ENCODE assay signal across 14 cellular contexts in genomic region chr11:85756401-85757200, GRCh38. TPM values are rescaled to one million over a fixed set of nuclear protein-coding genes. Genes with fewer than 3 reads are reported as not detected.
DNase-seq lines count a peak whose midpoint lies in the region; TF ChIP-seq lines count a peak whose summit lies in the region.
"Had no signal": no experiment of that assay in that cellular context is flagged by ENCODE, and none has a peak within 500 bp of the region (broad histone marks: within the 10 kb centered on the region; RNA-seq: fewer than 3 reads in every experiment).

No MANE protein-coding gene starts in this region.

- no peak overlapping the region for H3K23ac ChIP-seq in trophoblast cell (ENCODE audit: low read length)

- H3K36me3 ChIP-seq in colonic mucosa (no peaks in the 10 kb centered on the region), trophoblast cell (ENCODE audit: control insufficient read depth in 1 of 2, insufficient read depth in 2 of 2, low read length in 2 of 2) (no peaks in the 10 kb centered on the region)
- H3K36me3 ChIP-seq: gastrocnemius medialis, sigmoid colon, upper lobe of right lung had no signal

- no peak overlapping the region for H4K8ac ChIP-seq in trophoblast cell (ENCODE audit: low read depth, low read length)

- peak overlapping the region; percentile 36 for H3K4me3 Mint-ChIP-seq in activated CD4-positive, alpha-beta T cell treated with anti-CD3 and anti-CD28 coated beads, Interleukin-2, amount 10 ng/mL, durations not matched to agents 24 days and 14 days
- peak overlapping the region; percentile 7 for H3K4me3 Mint-ChIP-seq in activated CD4-positive, alpha-beta T cell treated with anti-CD3 and anti-CD28 coated beads, Interleukin-2, amount 10 ng/mL, durations not matched to agents 7 days and 5 days
- H3K4me3 Mint-ChIP-seq in MCF 10A (ENCODE audit: unreplicated experiment) (no peak overlapping the region), CD14-positive monocyte (no peak overlapping the region)
- H3K4me3 Mint-ChIP-seq: activated B cell treated with CpG ODN at 0.5 μM for 24 hours had no signal

- no peak overlapping the region for H2BK120ac ChIP-seq in trophoblast cell (ENCODE audit: insufficient read depth, low read length, poor library complexity)

- WGBS in trophoblast cell (ENCODE audit: extremely low coverage, insufficient coverage, insufficient read length), result no CpG with 5 or more reads among the region's 6 CpGs

- no peak overlapping the region for H4K91ac ChIP-seq in trophoblast cell (ENCODE audit: low read depth, low read length)

- no TSS peak for BruUV-seq in MCF 10A (replicated peaks; lab: Mats Ljungman, UMichigan)

- H3K4ac ChIP-seq in trophoblast cell (ENCODE audit: low read depth, low read length), result no peak overlapping the region

- H3K79me1 ChIP-seq in trophoblast cell (ENCODE audit: low read length), result no peaks in the 10 kb centered on the region

- no peak overlapping the region for H2AFZ ChIP-seq in trophoblast cell (ENCODE audit: insufficient read depth, low read length, poor library complexity)

- intact Hi-C loops in activated CD4-positive, alpha-beta T cell treated with anti-CD3 and anti-CD28 coated beads, Interleukin-2, amount 10 ng/mL, durations not matched to agents 24 days and 14 days (cut with micrococcal nuclease), result loop anchor here (1.0 to 10.0 kb wide), 5 partner anchors 30 to 1048 kb away; partner anchors contain the start of genes PICALM and PRSS23
- intact Hi-C loops in colonic mucosa (cut with DNase I) (no loop called here), MCF 10A (cut with micrococcal nuclease) (no loop called here), CD14-positive monocyte (cut with micrococcal nuclease) (no loop called here)

- no peak overlapping the region for H4K12ac ChIP-seq in trophoblast cell (ENCODE audit: low read depth, low read length)

- H3K9ac ChIP-seq in colonic mucosa (ENCODE audit: low read depth in 2 of 2, low read length in 2 of 2) (peak overlapping the region in 1 of 2 donors; percentile 38), trophoblast cell (ENCODE audit: low read length) (no peak overlapping the region)

- H3K9me3 Mint-ChIP-seq in activated CD4-positive, alpha-beta T cell treated with anti-CD3 and anti-CD28 coated beads, Interleukin-2, amount 10 ng/mL, durations not matched to agents 24 days and 14 days, result no peaks in the 10 kb centered on the region
- H3K9me3 Mint-ChIP-seq in activated CD4-positive, alpha-beta T cell treated with anti-CD3 and anti-CD28 coated beads, Interleukin-2, amount 10 ng/mL, durations not matched to agents 7 days and 5 days, result peaks cover 5% of the 10 kb centered on the region
- H3K9me3 Mint-ChIP-seq in MCF 10A (ENCODE audit: unreplicated experiment) (no peaks in the 10 kb centered on the region), CD14-positive monocyte (no peaks in the 10 kb centered on the region)
- H3K9me3 Mint-ChIP-seq: activated B cell treated with CpG ODN at 0.5 μM for 24 hours had no signal

- H3K27ac Mint-ChIP-seq in activated CD4-positive, alpha-beta T cell treated with anti-CD3 and anti-CD28 coated beads, Interleukin-2, amount 10 ng/mL, durations not matched to agents 24 days and 14 days, result peak overlapping the region; percentile 49
- peak overlapping the region; percentile 83 for H3K27ac Mint-ChIP-seq in activated CD4-positive, alpha-beta T cell treated with anti-CD3 and anti-CD28 coated beads, Interleukin-2, amount 10 ng/mL, durations not matched to agents 7 days and 5 days
- H3K27ac Mint-ChIP-seq in MCF 10A (ENCODE audit: low read depth, unreplicated experiment) (no peak overlapping the region), CD14-positive monocyte (no peak overlapping the region)
- H3K27ac Mint-ChIP-seq: activated B cell treated with CpG ODN at 0.5 μM for 24 hours had no signal

- H3K4me3 ChIP-seq in colonic mucosa (no peak overlapping the region), trophoblast cell (ENCODE audit: low read depth, low read length) (no peak overlapping the region)
- H3K4me3 ChIP-seq: gastrocnemius medialis, sigmoid colon, upper lobe of right lung had no signal

- H3K4me2 ChIP-seq in trophoblast cell (ENCODE audit: low read length), result no peak overlapping the region

- H3K27ac ChIP-seq in colonic mucosa, result peak overlapping the region; percentile 58
- no peak overlapping the region for H3K27ac ChIP-seq in trophoblast cell (ENCODE audit: low read depth, low read length)
- H3K27ac ChIP-seq: gastrocnemius medialis, sigmoid colon, upper lobe of right lung had no signal

- H3K18ac ChIP-seq in trophoblast cell (ENCODE audit: low read length), result no peak overlapping the region

- no peak overlapping the region for H3K14ac ChIP-seq in trophoblast cell (ENCODE audit: low read length)

- TF ChIP-seq CTCF in colonic mucosa (IDR thresholded peaks at IDR 0.05) (no peak), MCF 10A (IDR thresholded peaks at IDR 0.05; ENCODE audit: unreplicated experiment) (no peak), CD14-positive monocyte (IDR thresholded peaks at IDR 0.05) (no peak)

- peaks cover 8% of the 10 kb centered on the region for H3K4me1 ChIP-seq in colonic mucosa
- peaks cover 4 to 5% of the 10 kb centered on the region in 2 experiments for H3K4me1 ChIP-seq in trophoblast cell (ENCODE audit: control insufficient read depth in 1 of 2, insufficient read depth in 2 of 2, low read length in 2 of 2)
- H3K4me1 ChIP-seq: gastrocnemius medialis, sigmoid colon had no signal

- peaks cover 74% of the 10 kb centered on the region for H3K4me1 Mint-ChIP-seq in activated CD4-positive, alpha-beta T cell treated with anti-CD3 and anti-CD28 coated beads, Interleukin-2, amount 10 ng/mL, durations not matched to agents 24 days and 14 days
- H3K4me1 Mint-ChIP-seq in activated CD4-positive, alpha-beta T cell treated with anti-CD3 and anti-CD28 coated beads, Interleukin-2, amount 10 ng/mL, durations not matched to agents 7 days and 5 days, result peaks cover 83% of the 10 kb centered on the region
- H3K4me1 Mint-ChIP-seq in MCF 10A (ENCODE audit: insufficient read depth, unreplicated experiment) (peaks cover 9% of the 10 kb centered on the region), CD14-positive monocyte (peaks cover 13% of the 10 kb centered on the region)

- H2AK5ac ChIP-seq in trophoblast cell (ENCODE audit: low read length), result no peak overlapping the region

- no peak overlapping the region for H2BK5ac ChIP-seq in trophoblast cell (ENCODE audit: low read depth, low read length, poor library complexity)

- H3K79me2 ChIP-seq in trophoblast cell (ENCODE audit: control insufficient read depth, insufficient read depth, low read length, poor library complexity), result no peaks in the 10 kb centered on the region

- CTCF ChIA-PET in activated CD4-positive, alpha-beta T cell treated with anti-CD3 and anti-CD28 coated beads, Interleukin-2, amount 10 ng/mL, durations not matched to agents 7 days and 5 days (lab: Charles Lee), result interaction anchor here (0.6 to 1.8 kb wide), 4 partner anchors 13 to 46 kb away, joined by 3 to 5 read pairs (median 3); no protein-coding TSS in a partner anchor
- CTCF ChIA-PET in MCF 10A (lab: Yijun Ruan, JAX), result interaction anchor here (0.9 kb wide), 1 partner anchor 11 kb away, joined by 3 read pairs; no protein-coding TSS in a partner anchor

- POLR2A ChIA-PET in activated CD4-positive, alpha-beta T cell treated with anti-CD3 and anti-CD28 coated beads, Interleukin-2, amount 10 ng/mL, durations not matched to agents 7 days and 5 days (lab: Charles Lee), result interaction anchor here (0.5 kb wide), 1 partner anchor 56 kb away, joined by 3 read pairs; no protein-coding TSS in a partner anchor
- POLR2A ChIA-PET in MCF 10A (lab: Yijun Ruan, JAX), result no interaction called here

- peaks cover 2% of the 10 kb centered on the region for H3K27me3 Mint-ChIP-seq in activated CD4-positive, alpha-beta T cell treated with anti-CD3 and anti-CD28 coated beads, Interleukin-2, amount 10 ng/mL, durations not matched to agents 24 days and 14 days
- H3K27me3 Mint-ChIP-seq in activated CD4-positive, alpha-beta T cell treated with anti-CD3 and anti-CD28 coated beads, Interleukin-2, amount 10 ng/mL, durations not matched to agents 7 days and 5 days, result no peaks in the 10 kb centered on the region
- H3K27me3 Mint-ChIP-seq in MCF 10A (ENCODE audit: insufficient read depth, unreplicated experiment) (no peaks in the 10 kb centered on the region), CD14-positive monocyte (ENCODE audit: low read depth in 3 of 3) (no peaks in the 10 kb centered on the region)
- H3K27me3 Mint-ChIP-seq: activated B cell treated with CpG ODN at 0.5 μM for 24 hours had no signal

- no peak overlapping the region for H2BK12ac ChIP-seq in trophoblast cell (ENCODE audit: low read length)

- H3K9me3 ChIP-seq in colonic mucosa (no peaks in the 10 kb centered on the region), trophoblast cell (ENCODE audit: insufficient read depth, low read depth, low read length) (no peaks in the 10 kb centered on the region)
- H3K9me3 ChIP-seq: gastrocnemius medialis, sigmoid colon, upper lobe of right lung had no signal

- peaks cover 44% of the 10 kb centered on the region for H3K36me3 Mint-ChIP-seq in activated CD4-positive, alpha-beta T cell treated with anti-CD3 and anti-CD28 coated beads, Interleukin-2, amount 10 ng/mL, durations not matched to agents 24 days and 14 days (ENCODE audit: low read depth)
- H3K36me3 Mint-ChIP-seq in activated CD4-positive, alpha-beta T cell treated with anti-CD3 and anti-CD28 coated beads, Interleukin-2, amount 10 ng/mL, durations not matched to agents 7 days and 5 days (ENCODE audit: low read depth), result peaks cover 58% of the 10 kb centered on the region
- H3K36me3 Mint-ChIP-seq in MCF 10A (ENCODE audit: insufficient read depth, unreplicated experiment), result no peaks in the 10 kb centered on the region
- no peaks in the 10 kb centered on the region for H3K36me3 Mint-ChIP-seq in CD14-positive monocyte

- H3K27me3 ChIP-seq in colonic mucosa (no peaks in the 10 kb centered on the region), trophoblast cell (ENCODE audit: insufficient read depth, low read length) (no peaks in the 10 kb centered on the region)
- H3K27me3 ChIP-seq: gastrocnemius medialis, sigmoid colon, upper lobe of right lung had no signal

- peak; percentile 78 for DNase-seq in activated CD4-positive, alpha-beta T cell treated with anti-CD3 and anti-CD28 coated beads, Interleukin-2, amount 10 ng/mL, durations not matched to agents 24 days and 14 days
- DNase-seq in activated CD4-positive, alpha-beta T cell treated with anti-CD3 and anti-CD28 coated beads for 48 hours, result no peak
- DNase-seq in activated CD4-positive, alpha-beta T cell treated with anti-CD3 and anti-CD28 coated beads, Interleukin-2, amount 10 ng/mL, durations not matched to agents 7 days and 5 days, result peak; percentile 55
- DNase-seq in colonic mucosa (peak; percentile 80), trophoblast cell (no peak), MCF 10A (ENCODE audit: unreplicated experiment) (no peak), CD14-positive monocyte (ENCODE audit: low spot score) (no peak)
- peak; percentile 20 to 73 (median 52) for DNase-seq in stimulated activated naive CD4-positive, alpha-beta T cell (lab: John Stamatoyannopoulos, UW)
- DNase-seq: activated B cell treated with CpG ODN at 0.5 μM for 24 hours, gastrocnemius medialis, GOT3, islet precursor cell, sigmoid colon, upper lobe of right lung had no signal

RNA-seq across cellular contexts. Expression of gene SYTL2, which starts 54.3 kb away (rescaled TPM):
- 13.9 and 14.3 TPM in 2 replicates for total RNA-seq in activated CD4-positive, alpha-beta T cell treated with anti-CD3 and anti-CD28 coated beads, Interleukin-2, amount 10 ng/mL, durations not matched to agents 24 days and 14 days
- 10 to 100 TPM; 43.5 to 45.6 TPM for total RNA-seq in activated CD4-positive, alpha-beta T cell treated with anti-CD3 and anti-CD28 coated beads, Interleukin-2, amount 10 ng/mL, durations not matched to agents 7 days and 5 days
- total RNA-seq in colonic mucosa, result 100 to 1,000 TPM; 168 to 170 TPM
- 4.1 and 4.5 TPM in 2 replicates for polyA plus RNA-seq in trophoblast cell (2013)
- 2.1 and 2.7 TPM in 2 replicates for total RNA-seq in MCF 10A (2022)
- under 1 TPM; 0.30 to 0.34 TPM for polyA plus RNA-seq in CD14-positive monocyte

Comparison
In these comparisons a context has a peak if more than half of its experiments do, and no peak if none do; other contexts are left out.
1. DNase-seq: peak in activated CD4-positive, alpha-beta T cell treated with anti-CD3 and anti-CD28 coated beads, Interleukin-2, amount 10 ng/mL, durations not matched to agents 24 days and 14 days (single experiment), activated CD4-positive, alpha-beta T cell treated with anti-CD3 and anti-CD28 coated beads, Interleukin-2, amount 10 ng/mL, durations not matched to agents 7 days and 5 days (single experiment), colonic mucosa (single experiment) and stimulated activated naive CD4-positive, alpha-beta T cell (6 of 6); none in activated CD4-positive, alpha-beta T cell treated with anti-CD3 and anti-CD28 coated beads for 48 hours (single experiment), trophoblast cell (0 of 2), MCF 10A (single experiment) and CD14-positive monocyte (single experiment).
2. H3K27ac Mint-ChIP-seq: peak in activated CD4-positive, alpha-beta T cell treated with anti-CD3 and anti-CD28 coated beads, Interleukin-2, amount 10 ng/mL, durations not matched to agents 24 days and 14 days (single experiment) and activated CD4-positive, alpha-beta T cell treated with anti-CD3 and anti-CD28 coated beads, Interleukin-2, amount 10 ng/mL, durations not matched to agents 7 days and 5 days (single experiment); none in MCF 10A (single experiment) and CD14-positive monocyte (0 of 7).
3. H3K4me3 Mint-ChIP-seq: peak in activated CD4-positive, alpha-beta T cell treated with anti-CD3 and anti-CD28 coated beads, Interleukin-2, amount 10 ng/mL, durations not matched to agents 24 days and 14 days (single experiment) and activated CD4-positive, alpha-beta T cell treated with anti-CD3 and anti-CD28 coated beads, Interleukin-2, amount 10 ng/mL, durations not matched to agents 7 days and 5 days (single experiment); none in MCF 10A (single experiment) and CD14-positive monocyte (0 of 2).